37 cellular contexts compared by ENCODE assay signal in the genomic region with DNA sequence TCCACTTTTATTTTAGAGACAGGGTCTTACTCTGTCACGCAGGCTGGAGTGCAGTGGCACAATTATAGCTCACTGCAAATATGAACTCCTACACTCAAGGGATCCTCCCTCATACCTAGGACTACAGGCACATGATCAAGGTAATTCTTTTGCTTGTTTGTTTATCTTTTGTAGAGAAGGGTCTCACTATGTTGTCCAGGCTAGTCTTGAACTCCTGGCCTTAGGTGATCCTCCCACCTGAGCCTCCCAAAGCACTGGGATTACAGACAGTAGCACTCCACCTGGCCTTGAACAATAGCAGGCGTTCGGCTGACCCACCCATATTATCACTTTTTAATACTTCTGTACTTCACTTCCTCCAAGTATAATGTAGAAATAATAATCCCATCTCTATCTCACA. TPM values are rescaled to one million over a fixed set of nuclear protein-coding genes. Genes with fewer than 3 reads are reported as not detected.
"Had no signal": no experiment of that assay in that cellular context is flagged by ENCODE, and none has a peak within 500 bp of the region (broad histone marks: within the 10 kb centered on the region; RNA-seq: fewer than 3 reads in every experiment).

No MANE protein-coding gene starts in this region.

- ATAC-seq: activated CD4-positive, CD25-positive, alpha-beta regulatory T cell treated with anti-CD3 and anti-CD28 coated beads, Interleukin-2, amount 50 U/mL, for 24 hours; activated CD8-positive, alpha-beta memory T cell treated with anti-CD3 and anti-CD28 coated beads, Interleukin-2, amount 10 ng/mL, durations not matched to agents 7 days and 5 days; activated CD8-positive, alpha-beta T cell treated with anti-CD3 and anti-CD28 coated beads, Interleukin-2, amount 10 ng/mL, durations not matched to agents 7 days and 5 days; heart right ventricle; mucosa of descending colon; natural killer cell treated with Interleukin-12 subunit alpha and Interleukin-12 subunit beta and Interleukin-15 and Interleukin-18, amount 100 ng/mL, for 72 hours; upper lobe of right lung had no signal

- H3K27ac Mint-ChIP-seq: activated CD8-positive, alpha-beta T cell treated with anti-CD3 and anti-CD28 coated beads, Interleukin-2, amount 10 ng/mL, durations not matched to agents 7 days and 5 days; activated naive CD4-positive, alpha-beta T cell treated with anti-CD3 and anti-CD28 coated beads, Interleukin-2, amount 10 ng/mL, durations not matched to agents 7 days and 5 days; activated T-helper 1 cell treated with anti-CD3 and anti-CD28 coated beads, Interleukin-12 subunit alpha, Interleukin-12 subunit beta, Interleukin-2, Interleukin-4 antibody, amounts not matched to agents 30 ng/mL and 10 ng/mL and 1 ng/mL, durations not matched to agents 14 hours and 24 hours and 36 hours; progenitor cell of endocrine pancreas had no signal

- H3K9me3 ChIP-seq: heart right ventricle, left ventricle myocardium inferior, mucosa of descending colon, neutrophil, ovary, sigmoid colon, suprapubic skin, tibial artery, upper lobe of right lung had no signal

- H3K27ac ChIP-seq: left ventricle myocardium inferior, ovary, suprapubic skin, tibial artery, upper lobe of right lung had no signal

- H3K36me3 ChIP-seq: left ventricle myocardium inferior, ovary, sigmoid colon, suprapubic skin, tibial artery, upper lobe of right lung had no signal

- DNase-seq: activated CD4-positive, alpha-beta T cell treated with anti-CD3 and anti-CD28 coated beads, Interleukin-2, amount 10 ng/mL, durations not matched to agents 24 days and 14 days; activated CD8-positive, alpha-beta memory T cell treated with anti-CD3 and anti-CD28 coated beads, Interleukin-2, amount 10 ng/mL, durations not matched to agents 7 days and 5 days; activated CD8-positive, alpha-beta T cell treated with anti-CD3 and anti-CD28 coated beads, Interleukin-2, amount 10 ng/mL, durations not matched to agents 7 days and 5 days; activated gamma-delta T cell; activated naive CD4-positive, alpha-beta T cell treated with anti-CD3 and anti-CD28 coated beads, Interleukin-2, amount 10 ng/mL, durations not matched to agents 7 days and 5 days; activated naive CD8-positive, alpha-beta T cell treated with anti-CD3 and anti-CD28 coated beads, Interleukin-2, amount 10 ng/mL, durations not matched to agents 7 days and 5 days; caudate nucleus; foreskin fibroblast; heart right ventricle; kidney glomerular epithelial cell; left ventricle myocardium inferior; ovary; sigmoid colon; small intestine; stimulated activated CD4-positive, alpha-beta T cell treated with anti-CD3 and anti-CD28 coated beads, Interleukin-1b, Interleukin-23, amount 100 ng/mL, for 48 hours; stimulated activated CD4-positive, alpha-beta T cell treated with anti-CD3 and anti-CD28 coated beads, Interleukin-4, amount 100 ng/mL, for 4 hours; stimulated activated naive CD4-positive, alpha-beta T cell; SW 1271; T1000; upper lobe of right lung; WERI-Rb-1 had no signal

- H3K4me3 Mint-ChIP-seq: activated CD4-positive, alpha-beta T cell treated with anti-CD3 and anti-CD28 coated beads, Interleukin-2, amount 10 ng/mL, durations not matched to agents 24 days and 14 days; activated CD8-positive, alpha-beta memory T cell treated with anti-CD3 and anti-CD28 coated beads, Interleukin-2, amount 10 ng/mL, durations not matched to agents 7 days and 5 days; activated CD8-positive, alpha-beta T cell treated with anti-CD3 and anti-CD28 coated beads, Interleukin-2, amount 10 ng/mL, durations not matched to agents 7 days and 5 days; activated naive CD4-positive, alpha-beta T cell treated with anti-CD3 and anti-CD28 coated beads, Interleukin-2, amount 10 ng/mL, durations not matched to agents 7 days and 5 days; activated naive CD8-positive, alpha-beta T cell treated with anti-CD3 and anti-CD28 coated beads, Interleukin-2, amount 10 ng/mL, durations not matched to agents 7 days and 5 days; activated T-helper 1 cell treated with anti-CD3 and anti-CD28 coated beads, Interleukin-12 subunit alpha, Interleukin-12 subunit beta, Interleukin-2, Interleukin-4 antibody, amounts not matched to agents 30 ng/mL and 10 ng/mL and 1 ng/mL, durations not matched to agents 14 hours and 24 hours and 36 hours; natural killer cell treated with Interleukin-12 subunit alpha and Interleukin-12 subunit beta and Interleukin-15 and Interleukin-18, amount 100 ng/mL, for 72 hours; T-helper 1 cell treated with Interleukin-12 subunit alpha and Interleukin-12 subunit beta and Interleukin-4 antibody, amounts not matched to agents 30 μg/mL and 1 μg/mL, for 36 hours had no signal

- H3K4me3 ChIP-seq: lung, mucosa of descending colon, ovary, suprapubic skin, tibial artery, upper lobe of right lung had no signal

- H3K27me3 ChIP-seq: neutrophil, ovary, sigmoid colon, suprapubic skin, upper lobe of right lung had no signal

- H3K27me3 Mint-ChIP-seq: activated naive CD8-positive, alpha-beta T cell treated with anti-CD3 and anti-CD28 coated beads, Interleukin-2, amount 10 ng/mL, durations not matched to agents 7 days and 5 days had no signal

RNA-seq across cellular contexts. Expression of gene AQP6, which starts 53.9 kb away (rescaled TPM):
- total RNA-seq: activated CD4-positive, alpha-beta T cell treated with anti-CD3 and anti-CD28 coated beads, Interleukin-2, amount 10 ng/mL, durations not matched to agents 24 days and 14 days; activated CD8-positive, alpha-beta memory T cell treated with anti-CD3 and anti-CD28 coated beads, Interleukin-2, amount 10 ng/mL, durations not matched to agents 7 days and 5 days; activated CD8-positive, alpha-beta T cell treated with anti-CD3 and anti-CD28 coated beads, Interleukin-2, amount 10 ng/mL, durations not matched to agents 7 days and 5 days; activated naive CD8-positive, alpha-beta T cell treated with anti-CD3 and anti-CD28 coated beads, Interleukin-2, amount 10 ng/mL, durations not matched to agents 7 days and 5 days; activated T-helper 1 cell treated with anti-CD3 and anti-CD28 coated beads, Interleukin-12 subunit alpha, Interleukin-12 subunit beta, Interleukin-2, Interleukin-4 antibody, amounts not matched to agents 30 ng/mL and 10 ng/mL and 1 ng/mL, durations not matched to agents 14 hours and 24 hours and 36 hours; astrocyte; endothelial cell of umbilical vein; glomerular endothelial cell; heart right ventricle; left ventricle myocardium inferior; mesenteric fat pad; myocyte; natural killer cell treated with Interleukin-12 subunit alpha and Interleukin-12 subunit beta and Interleukin-15 and Interleukin-18, amount 100 ng/mL, for 72 hours; renal cortical epithelial cell; suprapubic skin had no signal
